Comparison of ENCODE assay signal across 1 cellular context in genomic region chr17:42368797-42369561, GRCh38. TPM values are rescaled to one million over a fixed set of nuclear protein-coding genes. Genes with fewer than 3 reads are reported as not detected.
"Had no signal": no experiment of that assay in that cellular context is flagged by ENCODE, and none has a peak within 500 bp of the region (broad histone marks: within the 10 kb centered on the region; RNA-seq: fewer than 3 reads in every experiment).

No MANE protein-coding gene starts in this region.

RNA-seq across cellular contexts. Expression of gene STAT3, which starts 19.3 kb away (rescaled TPM):
- total RNA-seq: PC-3 had no signal

RNA-seq across cellular contexts. Expression of gene CAVIN1, which starts 54.1 kb away (rescaled TPM):
- total RNA-seq: PC-3 had no signal
